8 cellular contexts compared by ENCODE assay signal in the genomic region with DNA sequence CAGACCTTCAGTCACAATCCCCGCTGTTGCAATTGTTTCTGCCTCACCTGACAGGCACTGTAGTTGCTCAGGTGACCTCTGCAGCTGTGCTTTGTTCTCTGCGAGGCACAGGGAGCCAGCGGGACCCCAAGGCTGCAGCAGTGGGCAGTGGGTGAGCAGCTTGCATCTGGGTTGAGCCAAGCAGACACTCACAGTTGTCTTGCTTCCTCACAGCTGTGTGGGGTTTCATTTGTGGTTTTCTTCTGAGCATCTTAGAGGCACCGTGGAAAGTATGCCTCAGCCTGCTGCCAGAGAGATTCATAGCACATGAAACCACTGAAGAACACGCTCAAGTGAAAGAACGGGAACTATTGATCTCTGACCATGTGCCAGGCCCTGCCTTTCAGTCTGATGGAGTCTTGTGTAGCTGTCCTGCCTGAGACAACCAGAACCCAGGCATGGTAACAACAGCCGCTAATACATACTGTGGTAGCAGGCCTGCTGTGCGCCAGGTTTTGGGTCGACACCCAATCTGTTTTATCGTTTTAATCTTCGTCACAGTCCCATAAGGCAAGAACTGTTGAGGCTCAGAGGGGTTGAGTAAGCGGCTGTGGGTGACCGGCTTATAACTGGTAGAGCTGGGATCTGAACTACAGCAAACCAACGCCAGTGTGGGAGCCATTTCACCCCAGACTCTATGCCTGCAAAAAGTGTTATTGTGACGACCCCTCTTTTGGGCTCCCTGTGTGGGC. TPM values are rescaled to one million over a fixed set of nuclear protein-coding genes. Genes with fewer than 3 reads are reported as not detected.
DNase-seq lines count a peak whose midpoint lies in the region; ATAC-seq and TF ChIP-seq lines count a peak whose summit lies in the region.

No MANE protein-coding gene starts in this region.

- H3K9me3 ChIP-seq in left lung = no peaks in the 10 kb centered on the region

- TF ChIP-seq CTCF in GM12865 (IDR thresholded peaks at IDR 0.05; ENCODE audit: insufficient read depth, low read depth, low read length, missing control alignments) (no peak), left lung (IDR thresholded peaks at IDR 0.05) (no peak)

- H3K4me1 ChIP-seq in left lung = peaks cover 14 to 28% of the 10 kb centered on the region in 2 donors

- ATAC-seq in HG02798 (IDR thresholded peaks at IDR 0.05; ENCODE audit: poor library complexity, unreplicated experiment) (peak; percentile 98), left lung (peak; percentile 54)

- peaks cover 59% of the 10 kb centered on the region for H3K4me1 Mint-ChIP-seq in activated naive CD8-positive, alpha-beta T cell (ENCODE audit: low read depth)

- DNase-seq in GM12865 (ENCODE audit: low read depth) (peak; percentile 84), SIG-M5 treated with dmso at 0.1 percent for 504 hours (lab: John Stamatoyannopoulos, UW; ENCODE audit: unreplicated experiment) (peak; percentile 93), left lung (peak in 1 of 2 donors; percentile 46), NCI-H774 (lab: John Stamatoyannopoulos, UW) (no peak), epidermal melanocyte (ENCODE audit: insufficient read length, low spot score) (no peak)
- peak; percentile 35 to 62 (median 59) for DNase-seq in stimulated activated CD4-positive, alpha-beta T cell treated with anti-CD3 and anti-CD28 coated beads, TNF-alpha, amount 100 ng/mL, for 4 hours (ENCODE audit: low read depth in 3 of 3)

- H3K27me3 ChIP-seq in left lung = no peaks in the 10 kb centered on the region

- H3K27ac ChIP-seq in left lung = peak overlapping the region; percentile 80 to 83

- H3K36me3 Mint-ChIP-seq in activated naive CD8-positive, alpha-beta T cell = no peaks in the 10 kb centered on the region

- H3K27ac Mint-ChIP-seq in activated naive CD8-positive, alpha-beta T cell = peak overlapping the region; percentile 100

- no peaks in the 10 kb centered on the region for H3K9me3 Mint-ChIP-seq in activated naive CD8-positive, alpha-beta T cell (ENCODE audit: low read depth)

- H3K4me3 Mint-ChIP-seq in activated naive CD8-positive, alpha-beta T cell = peak overlapping the region; percentile 85

- H3K4me3 ChIP-seq in GM12865 (ENCODE audit: low read depth, low read length) (no peak overlapping the region), left lung (peak overlapping the region; percentile 8 to 42)

- no peaks in the 10 kb centered on the region for H3K27me3 Mint-ChIP-seq in activated naive CD8-positive, alpha-beta T cell

- intact Hi-C loops in left lung (cut with DNase I) = no loop called here

- H3K36me3 ChIP-seq in left lung = no peaks in the 10 kb centered on the region

RNA-seq across cellular contexts. Expression of a gene that starts 33.4 kb away (rescaled TPM):
- not detected for total RNA-seq in left lung

RNA-seq across cellular contexts. Expression of a gene that starts 58.5 kb away (rescaled TPM):
- total RNA-seq in left lung = 10 to 100 TPM; 88.1 to 94.6 TPM

Comparison
In these comparisons a context has a peak if more than half of its experiments do, and no peak if none do; other contexts are left out.
1. DNase-seq: peak in GM12865 (single experiment), SIG-M5 treated with dmso at 0.1 percent for 504 hours (single experiment) and stimulated activated CD4-positive, alpha-beta T cell treated with anti-CD3 and anti-CD28 coated beads, TNF-alpha, amount 100 ng/mL, for 4 hours (3 of 3); none in NCI-H774 (single experiment) and epidermal melanocyte (single experiment).